In the genomic region with DNA sequence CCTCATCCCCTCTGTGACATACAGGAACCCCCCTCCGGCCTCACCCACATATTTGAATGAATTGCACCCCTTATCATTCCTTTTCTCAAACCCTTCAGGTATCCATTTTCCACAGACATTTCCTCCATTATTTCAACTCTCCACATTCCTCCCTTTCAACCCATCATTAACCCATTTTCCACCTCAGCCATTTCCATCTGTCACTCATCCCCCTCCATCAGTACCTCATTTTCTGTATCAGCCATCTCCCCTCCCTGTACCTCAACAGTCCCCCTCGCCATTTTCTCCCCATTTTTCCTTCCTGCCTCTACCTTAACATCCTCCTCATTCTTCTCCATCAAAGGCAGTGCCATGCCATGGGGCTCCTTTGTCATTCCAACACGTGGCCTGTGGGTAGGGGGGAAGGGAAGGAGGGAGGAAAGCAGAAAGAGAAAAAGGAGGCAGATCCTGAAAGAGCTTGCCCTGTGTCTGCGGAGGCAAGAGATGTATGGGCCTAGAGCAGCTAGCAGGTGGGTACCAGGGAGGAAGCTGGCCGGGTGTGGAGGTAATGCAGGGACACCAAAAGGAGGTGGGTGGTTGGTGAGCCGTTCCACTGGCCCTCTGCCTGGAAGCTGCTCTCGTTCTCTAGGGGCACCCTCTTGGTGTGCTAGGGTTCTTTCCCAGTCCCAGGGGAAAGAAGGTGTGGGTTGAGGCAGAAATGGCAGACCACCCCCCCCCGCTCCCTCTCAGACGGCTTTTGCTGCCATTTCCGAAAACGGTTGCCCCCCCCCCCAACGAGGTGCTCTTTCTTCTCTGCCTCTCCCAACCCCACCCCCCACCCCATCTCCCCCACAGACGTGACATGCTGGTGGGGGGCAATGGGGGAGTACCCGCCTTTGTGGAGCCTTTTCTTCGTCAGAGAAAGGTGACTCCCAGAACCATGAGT, we compare ENCODE assay signal across 9 cellular contexts. TPM values are rescaled to one million over a fixed set of nuclear protein-coding genes. Genes with fewer than 3 reads are reported as not detected.
DNase-seq lines count a peak whose midpoint lies in the region; ATAC-seq and TF ChIP-seq lines count a peak whose summit lies in the region.
"Had no signal": no experiment of that assay in that cellular context is flagged by ENCODE, and none has a peak within 500 bp of the region (broad histone marks: within the 10 kb centered on the region; RNA-seq: fewer than 3 reads in every experiment).

No MANE protein-coding gene starts in this region.

- DNase-seq in DND-41 (no peak), RWPE2 (ENCODE audit: low spot score) (peak; percentile 44), esophagus squamous epithelium (lab: John Stamatoyannopoulos, UW) (no peak), retinal pigment epithelial cell (ENCODE audit: low read depth) (no peak), NCI-H526 treated with DMSO at 0.1 percent for 48 hours (lab: John Stamatoyannopoulos, UW) (no peak), COLO668 (lab: John Stamatoyannopoulos, UW; ENCODE audit: unreplicated experiment) (no peak)
- DNase-seq: small intestine had no signal

- ATAC-seq in DND-41 (ENCODE audit: insufficient read depth, low read depth) (no peak), RWPE2 (ENCODE audit: low read depth) (no peak), HG03520 (IDR thresholded peaks at IDR 0.05; ENCODE audit: unreplicated experiment) (no peak), GM18505 (IDR thresholded peaks at IDR 0.05; ENCODE audit: unreplicated experiment) (no peak)

- H3K36me3 ChIP-seq in DND-41 (ENCODE audit: insufficient read depth, low read length) (no peaks in the 10 kb centered on the region), RWPE2 (ENCODE audit: low read depth) (peaks cover 6% of the 10 kb centered on the region), esophagus squamous epithelium (peaks cover 0 to 2% (median under 1%) of the 10 kb centered on the region in 3 donors)

- no peaks in the 10 kb centered on the region for H3K79me2 ChIP-seq in DND-41 (ENCODE audit: insufficient read depth, low read length)

- H3K27ac ChIP-seq in DND-41 (ENCODE audit: low read length) (no peak overlapping the region), RWPE2 (ENCODE audit: poor library complexity, severe bottlenecking) (peak overlapping the region; percentile 83), esophagus squamous epithelium (peak overlapping the region; percentile 89 to 97 (median 96))

- H3K4me3 ChIP-seq in DND-41 (ENCODE audit: low read depth in 1 of 2, low read length in 2 of 2) (no peak overlapping the region), RWPE2 (ENCODE audit: severe bottlenecking) (no peak overlapping the region), esophagus squamous epithelium (peak overlapping the region in 3 of 4 donors; percentile 76 to 94 (median 89)), retinal pigment epithelial cell (ENCODE audit: low read length) (peak overlapping the region; percentile 84)

- H3K9me3 ChIP-seq in DND-41 (ENCODE audit: insufficient read depth, low read length, severe bottlenecking) = no peaks in the 10 kb centered on the region
- H3K9me3 ChIP-seq in RWPE2 (ENCODE audit: severe bottlenecking) = no peaks in the 10 kb centered on the region
- H3K9me3 ChIP-seq in esophagus squamous epithelium = no peaks in the 10 kb centered on the region

- intact Hi-C loops in esophagus squamous epithelium (cut with DNase I) = loop anchor here (10.0 kb wide), 1 partner anchor 84 kb away; a partner anchor contains a TSS

- no peak overlapping the region for H3K9ac ChIP-seq in DND-41 (ENCODE audit: low read depth, low read length)

- no peak overlapping the region for H2AFZ ChIP-seq in DND-41 (ENCODE audit: low read depth, low read length)

- H3K27me3 ChIP-seq in DND-41 (ENCODE audit: insufficient read depth, low read length, poor library complexity) (no peaks in the 10 kb centered on the region), RWPE2 (ENCODE audit: insufficient read depth, poor library complexity, severe bottlenecking) (no peaks in the 10 kb centered on the region), esophagus squamous epithelium (no peaks in the 10 kb centered on the region)

- no peaks in the 10 kb centered on the region for H4K20me1 ChIP-seq in DND-41 (ENCODE audit: insufficient read depth, low read length)

- peak overlapping the region; percentile 88; the same call in 1 of the 2 replicates for H3K4me2 ChIP-seq in DND-41 (ENCODE audit: insufficient read depth, low read length)

- H3K4me1 ChIP-seq in DND-41 (ENCODE audit: insufficient read depth, low read length) = peaks cover 23% of the 10 kb centered on the region
- peaks cover 55% of the 10 kb centered on the region for H3K4me1 ChIP-seq in RWPE2 (ENCODE audit: insufficient read depth, poor library complexity, severe bottlenecking)
- peaks cover 42 to 90% (median 69%) of the 10 kb centered on the region in 3 donors for H3K4me1 ChIP-seq in esophagus squamous epithelium

- TF ChIP-seq POLR2A in esophagus squamous epithelium (IDR thresholded peaks at IDR 0.05) (no peak), GM18505 (IDR thresholded peaks at IDR 0.05; ENCODE audit: borderline replicate concordance, extremely low read depth, insufficient read depth, insufficient read length) (no peak)

- whole genome bisulfite sequencing in esophagus squamous epithelium, 2 donors = 56 to 58% methylated on average over 7 to 9 of the region's 15 CpGs

- TF ChIP-seq CTCF in DND-41 (IDR thresholded peaks at IDR 0.05; ENCODE audit: borderline replicate concordance, extremely low read depth, low read length, poor library complexity, severe bottlenecking) (no peak), RWPE2 (IDR thresholded peaks at IDR 0.05; ENCODE audit: poor library complexity, severe bottlenecking) (no peak), esophagus squamous epithelium (IDR thresholded peaks at IDR 0.05) (no peak), retinal pigment epithelial cell (conservative IDR thresholded peaks at IDR 0.05; ENCODE audit: low read depth, low read length) (no peak)

RNA-seq across cellular contexts. Expression of a gene that starts 1.6 kb away (rescaled TPM):
- total RNA-seq in esophagus squamous epithelium = 10 to 100 TPM in 1 of 4 donors, 1 to 10 TPM in 3; 3.5 to 16.6 (median 6.5) TPM

RNA-seq across cellular contexts. Expression of a gene that starts 33.1 kb away (rescaled TPM):
- total RNA-seq in esophagus squamous epithelium = under 1 TPM in 3 of 4 donors, not detected in 1; 0.09 to 0.57 (median 0.44) TPM

Comparison
In these comparisons a context has a peak if more than half of its experiments do, and no peak if none do; other contexts are left out.
1. H3K4me3 ChIP-seq: peak in esophagus squamous epithelium (3 of 4) and retinal pigment epithelial cell (single experiment); none in DND-41 (0 of 2) and RWPE2 (single experiment).